ENCODE assay signal across 1 cellular context in the genomic region with DNA sequence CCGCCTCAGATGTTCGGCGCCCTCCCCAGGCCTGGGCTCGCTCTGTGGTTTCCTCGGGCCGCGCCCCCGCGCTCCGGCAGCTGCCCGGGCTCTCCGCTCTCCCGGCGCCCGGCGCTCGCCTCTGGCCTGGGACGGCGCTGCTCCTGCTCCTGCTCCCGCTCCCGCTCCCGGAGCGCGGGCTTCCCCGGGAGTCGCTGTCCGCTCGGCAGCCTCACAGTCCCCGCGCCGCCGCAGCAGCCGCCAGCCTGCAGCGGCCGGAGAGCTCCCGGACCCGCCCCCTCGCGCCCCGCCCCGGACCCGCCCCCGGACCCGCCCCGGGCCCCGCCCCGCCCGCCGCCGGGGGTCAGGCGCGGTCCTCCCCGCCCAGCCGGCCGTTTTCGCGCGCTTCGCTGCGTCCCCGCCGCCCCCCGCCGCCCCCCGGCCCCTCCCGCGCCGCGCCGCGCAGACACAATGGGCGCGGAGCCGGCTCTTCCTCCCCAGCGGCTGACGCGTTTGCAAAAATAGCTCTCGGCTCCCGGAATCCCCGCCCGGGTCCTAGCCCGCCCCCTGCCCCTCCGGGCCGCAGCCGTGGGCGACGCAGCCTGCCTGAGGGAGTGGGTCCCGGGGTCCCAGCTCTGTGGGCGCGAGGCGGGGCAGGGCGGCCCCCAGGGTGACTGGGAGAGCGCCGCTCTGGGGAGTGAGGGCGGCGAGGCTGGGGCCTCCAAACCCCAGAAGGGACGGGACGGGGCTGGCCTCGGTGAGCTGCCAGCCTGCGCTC.
TF ChIP-seq lines count a peak whose summit lies in the region.

A gene with protein sequence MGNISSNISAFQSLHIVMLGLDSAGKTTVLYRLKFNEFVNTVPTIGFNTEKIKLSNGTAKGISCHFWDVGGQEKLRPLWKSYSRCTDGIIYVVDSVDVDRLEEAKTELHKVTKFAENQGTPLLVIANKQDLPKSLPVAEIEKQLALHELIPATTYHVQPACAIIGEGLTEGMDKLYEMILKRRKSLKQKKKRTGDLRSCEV (minus strand): TSS at position 247 of the 757 bp plus-strand sequence. CDS start 495 bp downstream, outside the sequence.

TF ChIP-seq in K562, 482 proteins besides CTCF, POLR2A, EP300 and RAD21 (continued from another document):
- TF ChIP-seq, protein P1, sequence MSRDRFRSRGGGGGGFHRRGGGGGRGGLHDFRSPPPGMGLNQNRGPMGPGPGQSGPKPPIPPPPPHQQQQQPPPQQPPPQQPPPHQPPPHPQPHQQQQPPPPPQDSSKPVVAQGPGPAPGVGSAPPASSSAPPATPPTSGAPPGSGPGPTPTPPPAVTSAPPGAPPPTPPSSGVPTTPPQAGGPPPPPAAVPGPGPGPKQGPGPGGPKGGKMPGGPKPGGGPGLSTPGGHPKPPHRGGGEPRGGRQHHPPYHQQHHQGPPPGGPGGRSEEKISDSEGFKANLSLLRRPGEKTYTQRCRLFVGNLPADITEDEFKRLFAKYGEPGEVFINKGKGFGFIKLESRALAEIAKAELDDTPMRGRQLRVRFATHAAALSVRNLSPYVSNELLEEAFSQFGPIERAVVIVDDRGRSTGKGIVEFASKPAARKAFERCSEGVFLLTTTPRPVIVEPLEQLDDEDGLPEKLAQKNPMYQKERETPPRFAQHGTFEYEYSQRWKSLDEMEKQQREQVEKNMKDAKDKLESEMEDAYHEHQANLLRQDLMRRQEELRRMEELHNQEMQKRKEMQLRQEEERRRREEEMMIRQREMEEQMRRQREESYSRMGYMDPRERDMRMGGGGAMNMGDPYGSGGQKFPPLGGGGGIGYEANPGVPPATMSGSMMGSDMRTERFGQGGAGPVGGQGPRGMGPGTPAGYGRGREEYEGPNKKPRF (IDR thresholded peaks at IDR 0.05; ENCODE audit: low read depth, low read length) = no peak
